ENCODE assay signal across 19 cellular contexts in the genomic region with DNA sequence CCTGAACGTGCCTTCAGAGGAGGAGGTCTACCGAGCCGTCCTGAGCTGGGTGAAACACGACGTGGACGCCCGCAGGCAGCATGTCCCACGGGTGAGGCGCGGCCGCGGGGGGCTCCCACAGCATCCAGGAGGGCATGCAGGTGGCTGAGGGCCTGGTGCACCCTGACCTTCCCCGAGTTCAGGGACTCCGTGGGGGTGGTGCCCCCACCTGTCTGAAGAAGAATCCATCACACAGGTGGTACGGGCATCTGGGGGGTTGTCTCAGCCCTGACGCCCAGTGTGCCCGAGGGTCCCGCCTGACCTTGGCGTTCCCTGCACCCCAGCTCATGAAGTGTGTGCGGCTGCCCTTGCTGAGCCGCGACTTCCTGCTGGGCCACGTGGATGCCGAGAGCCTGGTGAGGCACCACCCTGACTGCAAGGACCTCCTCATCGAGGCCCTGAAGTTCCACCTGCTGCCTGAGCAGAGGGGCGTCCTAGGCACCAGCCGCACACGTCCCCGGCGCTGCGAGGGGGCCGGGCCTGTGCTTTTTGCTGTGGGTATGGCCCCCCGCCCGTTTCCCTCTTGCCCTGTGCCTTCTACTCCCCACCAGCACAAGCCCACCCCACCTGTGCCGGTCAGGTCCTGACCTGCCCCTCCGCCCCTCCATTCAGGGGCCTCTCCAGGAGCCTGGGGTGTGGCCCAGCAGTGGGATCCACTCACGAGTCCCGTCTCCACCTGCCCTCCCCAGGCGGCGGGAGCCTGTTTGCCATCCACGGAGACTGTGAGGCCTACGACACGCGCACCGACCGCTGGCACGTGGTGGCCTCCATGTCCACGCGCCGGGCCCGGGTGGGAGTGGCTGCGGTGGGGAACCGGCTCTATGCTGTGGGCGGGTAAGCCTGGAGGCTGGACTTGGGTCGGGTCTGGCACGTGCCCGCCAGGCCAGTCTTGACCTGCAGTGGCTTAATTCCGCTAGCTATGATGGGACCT. TPM values are rescaled to one million over a fixed set of nuclear protein-coding genes. Genes with fewer than 3 reads are reported as not detected.
DNase-seq lines count a peak whose midpoint lies in the region; ATAC-seq and TF ChIP-seq lines count a peak whose summit lies in the region.
"Had no signal": no experiment of that assay in that cellular context is flagged by ENCODE, and none has a peak within 500 bp of the region (broad histone marks: within the 10 kb centered on the region; RNA-seq: fewer than 3 reads in every experiment).

No MANE protein-coding gene starts in this region.

- H3K27me3 Mint-ChIP-seq in CD4-positive, alpha-beta memory T cell: no peaks in the 10 kb centered on the region
- H3K27me3 Mint-ChIP-seq in Calu3 (ENCODE audit: unreplicated experiment): no peaks in the 10 kb centered on the region
- H3K27me3 Mint-ChIP-seq in activated naive CD8-positive, alpha-beta T cell treated with anti-CD3 and anti-CD28 coated beads for 36 hours: no peaks in the 10 kb centered on the region
- H3K27me3 Mint-ChIP-seq in naive thymus-derived CD8-positive, alpha-beta T cell: no peaks in the 10 kb centered on the region

- H3K27ac Mint-ChIP-seq in CD4-positive, alpha-beta memory T cell: peak overlapping the region in 1 of 7 donors; percentile 13
- H3K27ac Mint-ChIP-seq in Calu3 (ENCODE audit: unreplicated experiment): no peak overlapping the region
- no peak overlapping the region for H3K27ac Mint-ChIP-seq in activated naive CD8-positive, alpha-beta T cell treated with anti-CD3 and anti-CD28 coated beads for 36 hours
- peak overlapping the region in 1 of 10 donors; percentile 76 for H3K27ac Mint-ChIP-seq in naive thymus-derived CD8-positive, alpha-beta T cell
- H3K27ac Mint-ChIP-seq: GM23338 had no signal

- peak overlapping the region in 5 of 8 donors; percentile 41 to 82 (median 77) for H3K4me3 Mint-ChIP-seq in CD4-positive, alpha-beta memory T cell
- peak overlapping the region; percentile 55 for H3K4me3 Mint-ChIP-seq in Calu3 (ENCODE audit: low read depth, unreplicated experiment)
- peak overlapping the region; percentile 58 for H3K4me3 Mint-ChIP-seq in activated naive CD8-positive, alpha-beta T cell treated with anti-CD3 and anti-CD28 coated beads for 36 hours
- peak overlapping the region in 9 of 10 donors; percentile 51 to 89 (median 66) for H3K4me3 Mint-ChIP-seq in naive thymus-derived CD8-positive, alpha-beta T cell

- H3K36me3 Mint-ChIP-seq in CD4-positive, alpha-beta memory T cell: peaks cover 0 to 7% of the 10 kb centered on the region in 2 donors
- peaks cover 37% of the 10 kb centered on the region for H3K36me3 Mint-ChIP-seq in Calu3 (ENCODE audit: insufficient read depth, unreplicated experiment)
- H3K36me3 Mint-ChIP-seq in activated naive CD8-positive, alpha-beta T cell treated with anti-CD3 and anti-CD28 coated beads for 36 hours: peaks cover 10% of the 10 kb centered on the region
- peaks cover 0 to 3% (median 0%) of the 10 kb centered on the region in 3 donors for H3K36me3 Mint-ChIP-seq in naive thymus-derived CD8-positive, alpha-beta T cell

- H3K27ac ChIP-seq in CD4-positive, alpha-beta memory T cell (ENCODE audit: low read depth, low read length): no peak overlapping the region
- H3K27ac ChIP-seq: heart left ventricle, stomach, upper lobe of right lung had no signal

- TF ChIP-seq CTCF in Calu3 (IDR thresholded peaks at IDR 0.05; ENCODE audit: unreplicated experiment) (no peak), foreskin fibroblast (IDR thresholded peaks at IDR 0.05; ENCODE audit: low read depth, low read length) (no peak)

- intact Hi-C loops in CD4-positive, alpha-beta memory T cell (cut with micrococcal nuclease): no loop called here
- intact Hi-C loops in Calu3 (cut with micrococcal nuclease; ENCODE audit: unreplicated experiment): no loop called here

- no TSS peak for BruUV-seq in Calu3 (replicated peaks; lab: Mats Ljungman, UMichigan)

- H3K36me3 ChIP-seq in CD4-positive, alpha-beta memory T cell (ENCODE audit: insufficient read depth, low read length): no peaks in the 10 kb centered on the region
- H3K36me3 ChIP-seq: upper lobe of right lung had no signal

- CTCF ChIA-PET in CD4-positive, alpha-beta memory T cell (lab: Charles Lee; ENCODE audit: partially characterized antibody): no interaction called here
- CTCF ChIA-PET in Calu3 (lab: Charles Lee): no interaction called here

- peaks cover 35% of the 10 kb centered on the region for H3K4me1 ChIP-seq in CD4-positive, alpha-beta memory T cell (ENCODE audit: insufficient read depth, low read length)

- ATAC-seq in naive thymus-derived CD8-positive, alpha-beta T cell: no peak
- ATAC-seq: GM23338, heart left ventricle, SK-N-SH treated with all-trans-retinoic acid at 6 μM for 48 hours, upper lobe of right lung had no signal

- no peaks in the 10 kb centered on the region for H3K9me3 ChIP-seq in CD4-positive, alpha-beta memory T cell (ENCODE audit: control insufficient read depth in 1 of 2, low read length in 2 of 2)
- H3K9me3 ChIP-seq: heart left ventricle, stomach, upper lobe of right lung had no signal

- no peaks in the 10 kb centered on the region for H3K27me3 ChIP-seq in CD4-positive, alpha-beta memory T cell (ENCODE audit: insufficient read depth, low read length)
- H3K27me3 ChIP-seq: upper lobe of right lung had no signal

- DNase-seq in CD4-positive, alpha-beta memory T cell: no peak
- DNase-seq in Calu3: no peak
- DNase-seq in activated naive CD8-positive, alpha-beta T cell treated with anti-CD3 and anti-CD28 coated beads for 36 hours: no peak
- DNase-seq in naive thymus-derived CD8-positive, alpha-beta T cell: no peak
- DNase-seq in foreskin fibroblast: no peak
- no peak for DNase-seq in NCI-H2196 (lab: John Stamatoyannopoulos, UW; ENCODE audit: unreplicated experiment)
- DNase-seq in NCI-H1105 (lab: John Stamatoyannopoulos, UW): no peak
- no peak for DNase-seq in activated gamma-delta T cell (lab: John Stamatoyannopoulos, UW)
- DNase-seq: caudate nucleus, islet precursor cell, NCI-H345, retina, stomach, upper lobe of right lung had no signal

- POLR2A ChIA-PET in CD4-positive, alpha-beta memory T cell (lab: Charles Lee; ENCODE audit: partially characterized antibody): interaction anchor here (0.8 kb wide), 1 partner anchor 22 kb away, joined by 3 read pairs; no protein-coding TSS in a partner anchor
- POLR2A ChIA-PET in naive thymus-derived CD8-positive, alpha-beta T cell (lab: Charles Lee): interaction anchor here (0.6 to 1.6 kb wide), 2 partner anchors 18 to 415 kb away, joined by 3 to 4 read pairs; no protein-coding TSS in a partner anchor

- H3K4me1 Mint-ChIP-seq in CD4-positive, alpha-beta memory T cell: peaks cover 4 to 22% (median 12%) of the 10 kb centered on the region in 4 donors
- peaks cover 6% of the 10 kb centered on the region for H3K4me1 Mint-ChIP-seq in Calu3 (ENCODE audit: low read depth, unreplicated experiment)
- H3K4me1 Mint-ChIP-seq in activated naive CD8-positive, alpha-beta T cell treated with anti-CD3 and anti-CD28 coated beads for 36 hours: peaks cover 12% of the 10 kb centered on the region
- H3K4me1 Mint-ChIP-seq in naive thymus-derived CD8-positive, alpha-beta T cell: peaks cover 4 to 19% (median 14%) of the 10 kb centered on the region in 4 donors

- H3K9me3 Mint-ChIP-seq in CD4-positive, alpha-beta memory T cell: no peaks in the 10 kb centered on the region
- no peaks in the 10 kb centered on the region for H3K9me3 Mint-ChIP-seq in Calu3 (ENCODE audit: low read depth, unreplicated experiment)
- no peaks in the 10 kb centered on the region for H3K9me3 Mint-ChIP-seq in activated naive CD8-positive, alpha-beta T cell treated with anti-CD3 and anti-CD28 coated beads for 36 hours
- H3K9me3 Mint-ChIP-seq in naive thymus-derived CD8-positive, alpha-beta T cell: no peaks in the 10 kb centered on the region
- H3K9me3 Mint-ChIP-seq: GM23338 had no signal

- no peak overlapping the region for H3K4me3 ChIP-seq in CD4-positive, alpha-beta memory T cell (ENCODE audit: low read length in 2 of 2)
- H3K4me3 ChIP-seq in foreskin fibroblast (ENCODE audit: low read depth in 1 of 2, low read length in 2 of 2): no peak overlapping the region
- H3K4me3 ChIP-seq: heart left ventricle, lung, upper lobe of right lung had no signal

RNA-seq across cellular contexts. Expression of a gene that starts 2.3 kb away (rescaled TPM):
- 10 to 100 TPM; 43.4 to 46.5 TPM for total RNA-seq in CD4-positive, alpha-beta memory T cell
- polyA plus RNA-seq in CD4-positive, alpha-beta memory T cell: 1 to 10 TPM in 1 of 2 donors, under 1 TPM in 1; 0.89 to 1.7 TPM
- 27.1 and 27.8 TPM in 2 replicates for total RNA-seq in Calu3 (2022)
- 10 to 100 TPM; 19.5 to 22.5 TPM for total RNA-seq in activated naive CD8-positive, alpha-beta T cell treated with anti-CD3 and anti-CD28 coated beads for 36 hours
- total RNA-seq in naive thymus-derived CD8-positive, alpha-beta T cell: 10 to 100 TPM; 36.4 to 37.4 TPM
- 1 to 10 TPM in 2 of 3 donors, under 1 TPM in 1; 0.94 to 2.0 (median 1.1) TPM for polyA plus RNA-seq in naive thymus-derived CD8-positive, alpha-beta T cell

RNA-seq across cellular contexts. Expression of a gene that starts 3.6 kb away (rescaled TPM):
- 10 to 100 TPM; 63.6 to 69.5 TPM for total RNA-seq in CD4-positive, alpha-beta memory T cell
- polyA plus RNA-seq in CD4-positive, alpha-beta memory T cell: 10 to 100 TPM; 63.0 to 67.7 TPM
- total RNA-seq in Calu3 (2022): 98.6 and 107 TPM in 2 replicates
- 100 to 1,000 TPM; 176 to 185 TPM for total RNA-seq in activated naive CD8-positive, alpha-beta T cell treated with anti-CD3 and anti-CD28 coated beads for 36 hours
- total RNA-seq in naive thymus-derived CD8-positive, alpha-beta T cell: 10 to 100 TPM; 72.3 to 78.3 TPM
- 10 to 100 TPM; 49.5 to 68.2 (median 60.5) TPM for polyA plus RNA-seq in naive thymus-derived CD8-positive, alpha-beta T cell

RNA-seq across cellular contexts. Expression of a gene that starts 3.6 kb away (rescaled TPM):
- 1 to 10 TPM; 2.2 to 2.9 TPM for total RNA-seq in CD4-positive, alpha-beta memory T cell
- under 1 TPM in 1 of 2 donors, not detected in 1; 0.50 TPM for polyA plus RNA-seq in CD4-positive, alpha-beta memory T cell
- 11.9 and 16.2 TPM in 2 replicates for total RNA-seq in Calu3 (2022)
- 1 to 10 TPM in 1 of 2 experiments, under 1 TPM in 1; 0.85 to 1.3 TPM for total RNA-seq in activated naive CD8-positive, alpha-beta T cell treated with anti-CD3 and anti-CD28 coated beads for 36 hours
- under 1 TPM; 0.60 to 0.93 TPM for total RNA-seq in naive thymus-derived CD8-positive, alpha-beta T cell
- under 1 TPM in 1 of 3 donors, not detected in 2; 0.19 TPM for polyA plus RNA-seq in naive thymus-derived CD8-positive, alpha-beta T cell

RNA-seq across cellular contexts. Expression of a gene that starts 19.2 kb away (rescaled TPM):
- total RNA-seq in CD4-positive, alpha-beta memory T cell: not detected
- polyA plus RNA-seq in CD4-positive, alpha-beta memory T cell: under 1 TPM in 1 of 2 donors, not detected in 1; 0.16 TPM
- not detected in 2 replicates for total RNA-seq in Calu3 (2022)
- total RNA-seq in activated naive CD8-positive, alpha-beta T cell treated with anti-CD3 and anti-CD28 coated beads for 36 hours: not detected
- total RNA-seq in naive thymus-derived CD8-positive, alpha-beta T cell: not detected
- polyA plus RNA-seq in naive thymus-derived CD8-positive, alpha-beta T cell: not detected
- total RNA-seq: GM23338 had no signal
- polyA plus RNA-seq: BJ had no signal

RNA-seq across cellular contexts. Expression of a gene that starts 37.2 kb away (rescaled TPM):
- not detected for total RNA-seq in CD4-positive, alpha-beta memory T cell
- polyA plus RNA-seq in CD4-positive, alpha-beta memory T cell: under 1 TPM in 1 of 2 donors, not detected in 1; 0.36 TPM
- 35.5 and 51.3 TPM in 2 replicates for total RNA-seq in Calu3 (2022)
- 1 to 10 TPM in 1 of 2 experiments, under 1 TPM in 1; 0.93 to 1.1 TPM for total RNA-seq in activated naive CD8-positive, alpha-beta T cell treated with anti-CD3 and anti-CD28 coated beads for 36 hours
- total RNA-seq in naive thymus-derived CD8-positive, alpha-beta T cell: not detected
- polyA plus RNA-seq in naive thymus-derived CD8-positive, alpha-beta T cell: under 1 TPM in 1 of 3 donors, not detected in 2; 0.85 TPM
